ENCODE assay signal across 8 cellular contexts in the genomic region with DNA sequence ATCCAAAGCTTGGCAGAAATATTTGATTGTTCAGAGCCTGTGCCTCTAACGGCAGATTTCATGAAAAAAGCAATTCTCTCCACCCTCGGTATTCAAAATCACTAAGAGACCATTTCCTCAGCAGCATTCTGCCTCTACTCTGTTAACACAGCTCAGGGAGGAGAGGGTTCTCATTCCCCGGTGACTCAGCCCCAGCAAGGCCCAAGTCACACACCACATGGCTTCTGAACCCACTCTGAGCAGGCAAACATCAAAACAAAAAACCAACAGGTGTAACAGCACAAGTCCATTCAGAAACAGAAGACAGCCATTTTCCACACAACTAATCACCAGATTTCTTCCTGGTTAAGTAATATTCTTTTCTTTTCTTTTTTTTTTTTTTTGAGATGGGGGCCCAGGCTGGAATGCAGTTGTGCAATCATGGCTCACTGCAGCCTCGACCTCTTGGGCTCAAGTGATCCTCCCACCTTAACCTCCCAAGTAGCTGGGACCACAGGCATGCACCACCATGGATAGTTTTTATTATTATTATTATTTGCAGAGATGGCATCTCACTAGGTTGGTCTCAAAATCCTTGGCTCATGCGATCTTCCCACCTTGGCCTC. TPM values are rescaled to one million over a fixed set of nuclear protein-coding genes. Genes with fewer than 3 reads are reported as not detected.
A peak's percentile ranks its signal among the peaks of the same experiment; 100 is the strongest.
DNase-seq lines count a peak whose midpoint lies in the region; ATAC-seq, FAIRE-seq and TF ChIP-seq lines count a peak whose summit lies in the region.
"Had no signal": no experiment of that assay in that cellular context is flagged by ENCODE, and none has a peak within 500 bp of the region (broad histone marks: within the 10 kb centered on the region; RNA-seq: fewer than 3 reads in every experiment).

No MANE protein-coding gene starts in this region.

- WGBS in K562 (ENCODE audit: insufficient coverage, low coverage, missing lambda C conversion rate), result 17% methylated on average over 5 of the region's 5 CpGs
- WGBS in small intestine, 3 donors, result 53 to 70% (median 59%) methylated on average over 5 of the region's 5 CpGs

- H3K4me1 ChIP-seq in K562 (replicated peaks in 1 of 2; ENCODE audit: control insufficient read depth in 2 of 2, insufficient read depth in 2 of 2, low read length in 2 of 2), result peaks cover 3 to 15% of the 10 kb centered on the region in 2 experiments; a peak in 4 of 5 replicates
- peaks cover 2 to 7% of the 10 kb centered on the region in 2 donors for H3K4me1 ChIP-seq in small intestine (ENCODE audit: control insufficient read depth in 2 of 2, insufficient read depth in 1 of 2, low read depth in 1 of 2, low read length in 1 of 2)
- no peaks in the 10 kb centered on the region for H3K4me1 ChIP-seq in Caco-2

- POLR2A ChIA-PET in K562 (lab: Yijun Ruan, JAX), result interaction anchor here (0.6 to 1.1 kb wide), 3 partner anchors 9 to 26 kb away, joined by 3 to 4 read pairs (median 3); no protein-coding TSS in a partner anchor
- POLR2A ChIA-PET in Caco-2 (lab: Charles Lee), result no interaction called here

- no peaks in the 10 kb centered on the region for H3K9me1 ChIP-seq in K562 (ENCODE audit: control insufficient read depth, insufficient read depth, low read length)

- H4K20me1 ChIP-seq in K562 (replicated peaks; ENCODE audit: control insufficient read depth, insufficient read depth, low read length), result no peaks in the 10 kb centered on the region

- H3K9me3 Mint-ChIP-seq in Caco-2 (ENCODE audit: unreplicated experiment), result peaks cover 10% of the 10 kb centered on the region

- H3K27me3 Mint-ChIP-seq in Caco-2 (ENCODE audit: insufficient read depth, unreplicated experiment), result peaks cover 4% of the 10 kb centered on the region

- H3K4me1 Mint-ChIP-seq in Caco-2 (ENCODE audit: low read depth, unreplicated experiment), result no peaks in the 10 kb centered on the region

- TF ChIP-seq POLR2A in K562 (conservative IDR thresholded peaks at IDR 0.05), result no peak

- no peak for TF ChIP-seq RAD21 in K562 (CRISPR knock-in tag; conservative IDR thresholded peaks at IDR 0.05 in 1 of 2, IDR thresholded peaks at IDR 0.05 in 1 of 2)

- no peak overlapping the region for H3K4me3 ChIP-seq in K562
- H3K4me3 ChIP-seq in small intestine (ENCODE audit: low read depth in 1 of 2, low read length in 2 of 2), result no peak overlapping the region
- no peak overlapping the region for H3K4me3 ChIP-seq in Caco-2 (ENCODE audit: low read depth, low read length)

- H3K4me2 ChIP-seq in K562 (ENCODE audit: insufficient read depth, low read length), result no peak overlapping the region
- H3K4me2 ChIP-seq: KMS-11 had no signal

- H3K79me2 ChIP-seq in K562 (ENCODE audit: control insufficient read depth, insufficient read depth, low read length), result no peaks in the 10 kb centered on the region

- H3K27ac ChIP-seq in K562 (ENCODE audit: extremely low read depth, low read depth, low read length) (no peak overlapping the region), small intestine (ENCODE audit: low read depth in 1 of 2, low read length in 1 of 2) (peak overlapping the region in 1 of 2 donors; percentile 41)
- H3K27ac ChIP-seq: KMS-11 had no signal

- no peaks in the 10 kb centered on the region for H3K36me3 ChIP-seq in K562 (ENCODE audit: control insufficient read depth, insufficient read depth, low read length)
- H3K36me3 ChIP-seq in small intestine (ENCODE audit: control insufficient read depth in 2 of 2, insufficient read depth in 2 of 2, low read length in 2 of 2), result no peaks in the 10 kb centered on the region
- H3K36me3 ChIP-seq in Caco-2 (ENCODE audit: control insufficient read depth, insufficient read depth, low read length), result no peaks in the 10 kb centered on the region

- H3K27ac Mint-ChIP-seq in Caco-2 (ENCODE audit: unreplicated experiment), result no peak overlapping the region

- H3K27me3 ChIP-seq in K562 (ENCODE audit: control insufficient read depth in 2 of 2, insufficient read depth in 2 of 2, low read length in 2 of 2) (no peaks in the 10 kb centered on the region), small intestine (ENCODE audit: control insufficient read depth in 2 of 2, insufficient read depth in 2 of 2, low read length in 2 of 2) (no peaks in the 10 kb centered on the region), Caco-2 (replicated peaks; ENCODE audit: control insufficient read depth, insufficient read depth, low read length) (no peaks in the 10 kb centered on the region; the same call in 1 of the 2 replicates)

- in situ Hi-C loops in K562 (cut with MboI), result no loop called here

- TF ChIP-seq CTCF in K562 (IDR thresholded peaks at IDR 0.05 in 2 of 3, conservative IDR thresholded peaks at IDR 0.05 in 1 of 3; ENCODE audit: insufficient read depth in 2 of 3, low read depth in 1 of 3, low read length in 3 of 3) (no peak), Caco-2 (IDR thresholded peaks at IDR 0.05; ENCODE audit: insufficient read depth in 1 of 2, low read depth in 1 of 2, low read length in 1 of 2, severe bottlenecking in 1 of 2, unreplicated experiment in 1 of 2) (no peak)

- CTCF ChIA-PET in K562 (lab: Yijun Ruan, JAX; ENCODE audit: low intra/inter-chr PET ratio) (interaction anchor here (0.7 kb wide), 1 partner anchor 141 kb away, joined by 3 read pairs; no protein-coding TSS in a partner anchor), Caco-2 (lab: Charles Lee) (no interaction called here)

- no peak for DNase-seq in GM18507 (ENCODE audit: extremely low spot score, insufficient read length, low read depth)
- peak; percentile 43 for DNase-seq in NCI-H69 (lab: John Stamatoyannopoulos, UW)
- peak in 2 of 4 experiments; percentile 16 to 39 for DNase-seq in K562 (ENCODE audit: extremely low read depth in 1 of 4, low spot score in 3 of 4)
- peak; percentile 32 for DNase-seq in small intestine
- DNase-seq in epidermal melanocyte (ENCODE audit: insufficient read length, low spot score), result no peak
- DNase-seq in Caco-2, result no peak

- no peak overlapping the region for H3K4me3 Mint-ChIP-seq in Caco-2 (ENCODE audit: unreplicated experiment)

- H3K9me3 ChIP-seq in K562 (replicated peaks; ENCODE audit: control insufficient read depth, insufficient read depth, low read depth, low read length) (no peaks in the 10 kb centered on the region; the same call in 1 of the 2 replicates), small intestine (ENCODE audit: control insufficient read depth, low read depth) (no peaks in the 10 kb centered on the region), Caco-2 (no peaks in the 10 kb centered on the region)

- 0 out of 3 replicates have a peak, but pooled peaks have one; percentile 46 for ATAC-seq in K562
- ATAC-seq in HG02763 (IDR thresholded peaks at IDR 0.05; ENCODE audit: unreplicated experiment), result no peak

- no peak overlapping the region for H2AFZ ChIP-seq in K562 (ENCODE audit: low read depth, low read length)

- no peak overlapping the region for H3K9ac ChIP-seq in K562 (ENCODE audit: insufficient read depth in 1 of 2, low read depth in 2 of 2, low read length in 2 of 2)
- H3K9ac ChIP-seq: KMS-11 had no signal

- peak; percentile 36 for FAIRE-seq in GM18507 (lab: Jason Lieb, UNC)
- FAIRE-seq in K562 (lab: Jason Lieb, UNC), result no peak
- no peak for FAIRE-seq in small intestine (lab: Jason Lieb, UNC)

- intact Hi-C loops in K562 (cut with micrococcal nuclease), result no loop called here
- intact Hi-C loops in Caco-2 (cut with micrococcal nuclease; ENCODE audit: unreplicated experiment), result no loop called here

- no TSS peak for BruUV-seq in K562 (replicated peaks; lab: Mats Ljungman, UMichigan)
- BruUV-seq in Caco-2 (replicated peaks; lab: Mats Ljungman, UMichigan), result no TSS peak

- H3K36me3 Mint-ChIP-seq in Caco-2 (ENCODE audit: insufficient read depth, unreplicated experiment), result no peaks in the 10 kb centered on the region

- TF ChIP-seq EP300 in K562 (IDR thresholded peaks at IDR 0.05; ENCODE audit: low read length), result no peak

TF ChIP-seq in K562, 482 proteins besides CTCF, POLR2A, EP300 and RAD21 (continues in another document):
- no peak for TF ChIP-seq MEF2D (tag; conservative IDR thresholded peaks at IDR 0.05; ENCODE audit: low read depth)
- no peak for TF ChIP-seq ZNF134 (CRISPR knock-in tag; conservative IDR thresholded peaks at IDR 0.05)
- 0 out of 2 replicates have a peak, but pooled peaks have one; percentile 18 for TF ChIP-seq L3MBTL2 (IDR thresholded peaks at IDR 0.05)

RNA-seq across cellular contexts. Expression of a gene that starts 55.4 kb away (rescaled TPM):
- 13.1 and 17.7 TPM in 2 replicates for total RNA-seq in K562 (2011; cell fraction: chromatin; rRNA removed; ENCODE audit: low replicate concordance)
- 8.6 and 9.2 TPM in 2 replicates for total RNA-seq in K562 (2011; cell fraction: nucleolus; rRNA removed)
- 12.8 and 23.1 TPM in 2 replicates for total RNA-seq in K562 (2011; cell fraction: nucleoplasm; rRNA removed)
- 8.3 and 10.3 TPM in 2 replicates for total RNA-seq in K562 (2014; rRNA removed)
- total RNA-seq in K562 (2014; rRNA removed; fragmentation: Illumina TruSeq; extraction: Trizol), result 10.8 and 11.0 TPM in 2 replicates
- 10.5 and 10.8 TPM in 2 replicates for total RNA-seq in K562 (2015; rRNA removed; fragmentation: Illumina TruSeq; extraction: Trizol)
- 10.3 and 12.0 TPM in 2 replicates for total RNA-seq in K562 (2021)
- 3.6 and 3.8 TPM in 2 replicates for polyA plus RNA-seq in K562 (2011; rRNA removed)
- polyA plus RNA-seq in K562 (2011; cell fraction: cytosol; rRNA removed), result 3.0 and 4.7 TPM in 2 replicates
- 3.3 and 5.0 TPM in 2 replicates for polyA plus RNA-seq in K562 (2011; cell fraction: nucleus; rRNA removed)
- 3.6 and 6.6 TPM in 2 replicates for polyA plus RNA-seq in K562 (2012)
- polyA plus RNA-seq in K562 (2014; fragmentation: Illumina TruSeq; extraction: Trizol), result 7.4 and 8.0 TPM in 2 replicates
- 1 to 10 TPM; 5.4 to 5.9 TPM for polyA plus RNA-seq in K562 (2014; fragmentation: Nextera tagmentation; extraction: Ambion mirVana)
- 7.0 and 8.2 TPM in 2 replicates for polyA plus RNA-seq in K562 (2014; rRNA removed)
- polyA minus RNA-seq in K562 (2011; rRNA and poly(A)+ RNA removed), result 7.9 and 8.5 TPM in 2 replicates
- 3.9 and 7.1 TPM in 2 replicates for polyA minus RNA-seq in K562 (2011; cell fraction: cytosol; rRNA and poly(A)+ RNA removed)
- polyA minus RNA-seq in K562 (2011; cell fraction: nucleus; rRNA and poly(A)+ RNA removed), result 8.1 and 9.6 TPM in 2 replicates
- polyA plus RNA-seq in small intestine, result 1 to 10 TPM; 1.1 to 7.3 (median 1.9) TPM
- 0.65 and 0.84 TPM in 2 replicates for total RNA-seq in Caco-2 (2022)

Comparison
In these comparisons a context has a peak if more than half of its experiments do, and no peak if none do; other contexts are left out.
1. DNase-seq: peak in NCI-H69 (single experiment) and small intestine (single experiment); none in GM18507 (single experiment), epidermal melanocyte (single experiment) and Caco-2 (0 of 2).